Comparison of ENCODE assay signal across 23 cellular contexts in the genomic region with DNA sequence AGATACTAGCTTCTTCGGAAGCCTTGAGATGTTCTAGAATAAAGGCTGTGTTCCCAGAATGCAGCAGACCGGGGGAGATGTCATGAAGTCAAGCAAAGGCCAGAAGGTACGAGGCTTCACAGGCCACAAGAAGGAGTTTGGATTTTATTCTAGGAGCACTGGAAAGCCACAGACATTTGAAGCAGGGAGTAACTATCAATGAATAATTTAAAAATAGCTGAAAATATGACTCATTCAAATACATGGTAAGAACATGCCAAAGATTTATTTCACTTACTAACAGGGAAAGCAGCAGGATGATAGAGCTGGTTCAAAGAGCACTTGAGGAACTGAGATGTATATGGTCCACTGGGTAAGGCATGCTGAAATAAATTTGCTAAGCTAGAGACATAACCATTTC. TPM values are rescaled to one million over a fixed set of nuclear protein-coding genes. Genes with fewer than 3 reads are reported as not detected.
DNase-seq lines count a peak whose midpoint lies in the region; ATAC-seq, FAIRE-seq and TF ChIP-seq lines count a peak whose summit lies in the region.
"Had no signal": no experiment of that assay in that cellular context is flagged by ENCODE, and none has a peak within 500 bp of the region (broad histone marks: within the 10 kb centered on the region; RNA-seq: fewer than 3 reads in every experiment).

No MANE protein-coding gene starts in this region.

- no peak for DNase-seq in IMR-90
- peak; percentile 4 for DNase-seq in bronchial epithelial cell (ENCODE audit: low read depth)
- no peak for DNase-seq in mesothelial cell of epicardium (ENCODE audit: low spot score in 2 of 2, unreplicated experiment in 2 of 2)
- DNase-seq in transverse colon: no peak
- DNase-seq in SK-N-DZ (ENCODE audit: low spot score): no peak
- DNase-seq in SKM-1 treated with dmso at 0.1 percent for 144 hours (lab: John Stamatoyannopoulos, UW; ENCODE audit: unreplicated experiment): no peak
- no peak for DNase-seq in activated T-cell treated with anti-CD3 and anti-CD28 coated beads, Interleukin-2, amount 50 U/mL, for 4 hours
- DNase-seq: CD4-positive, alpha-beta T cell; DMS53; GOT3; HFFc6; NCI-H2029; NCI-H2227 treated with DMSO at 0.1 percent for 48 hours; SHP77 treated with DMSO at 0.1 percent for 48 hours had no signal

- no peak overlapping the region for H3K56ac ChIP-seq in IMR-90 (ENCODE audit: extremely low read depth, insufficient read depth, low read length)

- H3K23ac ChIP-seq in IMR-90 (ENCODE audit: low read depth, low read length): no peak overlapping the region

- H2BK120ac ChIP-seq in IMR-90 (ENCODE audit: low read depth, low read length): no peak overlapping the region

- H4K5ac ChIP-seq in IMR-90 (ENCODE audit: low read depth, low read length): no peak overlapping the region

- no peak overlapping the region for H4K8ac ChIP-seq in IMR-90 (ENCODE audit: low read depth in 2 of 2, low read length in 2 of 2)

- no peak overlapping the region for H2BK15ac ChIP-seq in IMR-90 (ENCODE audit: low read depth, low read length)

- peak; percentile 27; the same call in 1 of the 2 replicates for ATAC-seq in IMR-90 (ENCODE audit: low read depth)
- no peak for ATAC-seq in activated T-cell treated with anti-CD3 and anti-CD28 coated beads, Interleukin-2, amount 50 U/mL, for 4 hours
- ATAC-seq: HepG2, K562, Panc1 had no signal

- no peak overlapping the region for H2AK5ac ChIP-seq in IMR-90 (ENCODE audit: low read depth, low read length)

- H3K27ac Mint-ChIP-seq in mesothelial cell of epicardium: peak overlapping the region; percentile 18
- H3K27ac Mint-ChIP-seq: CD4-positive, alpha-beta T cell; HFFc6 had no signal

- H3K79me1 ChIP-seq in IMR-90 (ENCODE audit: low read depth in 1 of 2, low read length in 2 of 2): no peaks in the 10 kb centered on the region

- no peak for TF ChIP-seq EP300 in transverse colon (IDR thresholded peaks at IDR 0.05; ENCODE audit: low read depth)

- no peak for TF ChIP-seq POLR2A in IMR-90 (IDR thresholded peaks at IDR 0.05; ENCODE audit: low read depth, low read length)
- no peak for TF ChIP-seq POLR2A in transverse colon (IDR thresholded peaks at IDR 0.05)

- H3K18ac ChIP-seq in IMR-90 (ENCODE audit: low read depth, low read length): no peak overlapping the region

- H3K4me1 ChIP-seq in IMR-90 (ENCODE audit: control insufficient read depth, insufficient read depth, low read length) (no peaks in the 10 kb centered on the region), transverse colon (no peaks in the 10 kb centered on the region)
- H3K4me1 ChIP-seq: BLaER1 had no signal

- FAIRE-seq in bronchial epithelial cell (lab: Jason Lieb, UNC): no peak
- FAIRE-seq: A204.1, G401.6, HepG2, K562 had no signal

- no peak for TF ChIP-seq RAD21 in IMR-90 (IDR thresholded peaks at IDR 0.05; ENCODE audit: low read length)

- no peak overlapping the region for H2AK9ac ChIP-seq in IMR-90 (replicated peaks; ENCODE audit: low read depth, low read length, poor library complexity)

- H3K27ac ChIP-seq in IMR-90 (ENCODE audit: insufficient read depth, low read length) (no peak overlapping the region), transverse colon (no peak overlapping the region)
- H3K27ac ChIP-seq: BLaER1, RWPE1, SK-N-MC had no signal

- H3K9ac ChIP-seq in IMR-90 (ENCODE audit: low read depth, low read length): no peak overlapping the region
- H3K9ac ChIP-seq: BLaER1 had no signal

- H3K4me3 ChIP-seq in IMR-90 (ENCODE audit: insufficient read depth, low read depth, low read length) (no peak overlapping the region), bronchial epithelial cell (ENCODE audit: low read depth, low read length) (no peak overlapping the region), transverse colon (no peak overlapping the region)
- H3K4me3 ChIP-seq: BLaER1, HAP-1, K562, SK-N-MC had no signal

- intact Hi-C loops in IMR-90 (cut with micrococcal nuclease) (no loop called here), transverse colon (cut with DNase I; ENCODE audit: low total_unique reads) (loop anchor here (5.0 kb wide), 1 partner anchor 1355 kb away; no protein-coding TSS in a partner anchor)

- CTCF ChIA-PET in IMR-90 (lab: Yijun Ruan, JAX): interaction anchor here (0.6 to 0.8 kb wide), 2 partner anchors 16 to 209 kb away, joined by 3 to 5 read pairs; no protein-coding TSS in a partner anchor

- TF ChIP-seq CTCF in IMR-90 (conservative IDR thresholded peaks at IDR 0.05; ENCODE audit: low read depth, low read length) (no peak), bronchial epithelial cell (IDR thresholded peaks at IDR 0.05; ENCODE audit: insufficient read depth, low read length, severe bottlenecking) (no peak), mesothelial cell of epicardium (IDR thresholded peaks at IDR 0.05; ENCODE audit: unreplicated experiment) (no peak), transverse colon (IDR thresholded peaks at IDR 0.05) (no peak)

- no peak overlapping the region for H3K14ac ChIP-seq in IMR-90 (replicated peaks; ENCODE audit: low read depth, low read length)

- no peak overlapping the region for H3K4me2 ChIP-seq in IMR-90 (ENCODE audit: low read depth, low read length)
- H3K4me2 ChIP-seq: BLaER1 had no signal

- H3K9me3 ChIP-seq in IMR-90 (ENCODE audit: control insufficient read depth, insufficient read depth, low read length): no peaks in the 10 kb centered on the region
- H3K9me3 ChIP-seq in transverse colon: no peaks in the 10 kb centered on the region
- H3K9me3 ChIP-seq: HAP-1 had no signal

- H3K36me3 Mint-ChIP-seq in mesothelial cell of epicardium: peaks cover 2% of the 10 kb centered on the region
- H3K36me3 Mint-ChIP-seq in activated T-cell treated with anti-CD3 and anti-CD28 coated beads, Interleukin-2, amount 50 U/mL, for 4 hours (ENCODE audit: insufficient read depth): no peaks in the 10 kb centered on the region

- H3K9me3 Mint-ChIP-seq in mesothelial cell of epicardium: peaks cover 6% of the 10 kb centered on the region
- peaks cover 4% of the 10 kb centered on the region for H3K9me3 Mint-ChIP-seq in activated T-cell treated with anti-CD3 and anti-CD28 coated beads, Interleukin-2, amount 50 U/mL, for 4 hours

- WGBS in IMR-90 (ENCODE audit: extremely low coverage in 2 of 2, insufficient read length in 1 of 2), 2 experiments: 80% methylated on average over 1 of the region's 3 CpGs; no CpG with 5 or more reads in 1 of the 2 experiments
- WGBS in transverse colon (ENCODE audit: low coverage in 1 of 2), 2 donors: 78 to 81% methylated on average over 3 of the region's 3 CpGs

- no peak overlapping the region for H2AFZ ChIP-seq in IMR-90 (replicated peaks; ENCODE audit: low read length, poor library complexity)

- dilution Hi-C loops in IMR-90 (cut with HindIII; ENCODE audit: low sequenced_read_pairs, unreplicated experiment): no loop called here

- POLR2A ChIA-PET in IMR-90 (lab: Charles Lee; ENCODE audit: unreplicated experiment): no interaction called here

- no peak overlapping the region for H2BK20ac ChIP-seq in IMR-90 (ENCODE audit: low read depth, low read length)

- H4K91ac ChIP-seq in IMR-90 (ENCODE audit: insufficient read depth, low read depth, low read length): no peak overlapping the region

- no peaks in the 10 kb centered on the region for H3K27me3 Mint-ChIP-seq in mesothelial cell of epicardium (ENCODE audit: low read depth)
- peaks cover 11% of the 10 kb centered on the region for H3K27me3 Mint-ChIP-seq in activated T-cell treated with anti-CD3 and anti-CD28 coated beads, Interleukin-2, amount 50 U/mL, for 4 hours (ENCODE audit: low read depth)

- peaks cover 15% of the 10 kb centered on the region for H3K4me1 Mint-ChIP-seq in mesothelial cell of epicardium
- no peaks in the 10 kb centered on the region for H3K4me1 Mint-ChIP-seq in activated T-cell treated with anti-CD3 and anti-CD28 coated beads, Interleukin-2, amount 50 U/mL, for 4 hours (ENCODE audit: low read depth)

- no peaks in the 10 kb centered on the region for H4K20me1 ChIP-seq in IMR-90 (ENCODE audit: insufficient read depth, low read length)
- H4K20me1 ChIP-seq: BLaER1 had no signal

- no peak overlapping the region for H3K4ac ChIP-seq in IMR-90 (ENCODE audit: low read depth, low read length)

- no peak overlapping the region for H3K4me3 Mint-ChIP-seq in mesothelial cell of epicardium
- H3K4me3 Mint-ChIP-seq in activated T-cell treated with anti-CD3 and anti-CD28 coated beads, Interleukin-2, amount 50 U/mL, for 4 hours: no peak overlapping the region
- H3K4me3 Mint-ChIP-seq: CD4-positive, alpha-beta T cell; HFFc6 had no signal

- in situ Hi-C loops in IMR-90 (cut with MboI; ENCODE audit: low sequenced_read_pairs): no loop called here
- in situ Hi-C loops in transverse colon (cut with MboI; ENCODE audit: low pct_ligation_motif_present in 1 of 4, low pct_unique_long_range_greater_than_20kb in 1 of 4, low sequenced_read_pairs in 3 of 4): loop anchor here in 1 of 4 donors (25.0 kb wide), 1 partner anchor 365 kb away; no protein-coding TSS in a partner anchor

- H3K27me3 ChIP-seq in IMR-90 (ENCODE audit: control insufficient read depth, insufficient read depth, low read length) (peaks cover 5% of the 10 kb centered on the region; the same call in 1 of the 2 replicates), bronchial epithelial cell (ENCODE audit: control insufficient read depth, insufficient read depth, low read length) (no peaks in the 10 kb centered on the region), transverse colon (no peaks in the 10 kb centered on the region)
- H3K27me3 ChIP-seq: BLaER1 had no signal

- H3K36me3 ChIP-seq in IMR-90 (ENCODE audit: control insufficient read depth, insufficient read depth, low read length) (no peaks in the 10 kb centered on the region), bronchial epithelial cell (ENCODE audit: control insufficient read depth, insufficient read depth, low read length) (no peaks in the 10 kb centered on the region), transverse colon (no peaks in the 10 kb centered on the region)
- H3K36me3 ChIP-seq: BLaER1, HAP-1 had no signal

- no peaks in the 10 kb centered on the region for H3K9me1 ChIP-seq in IMR-90 (ENCODE audit: insufficient read depth, low read length)

- no TSS peak for BruUV-seq in IMR-90 (replicated peaks; lab: Mats Ljungman, UMichigan)

- no peak overlapping the region for H2BK5ac ChIP-seq in IMR-90 (ENCODE audit: low read depth, low read length, poor library complexity, severe bottlenecking)

TF ChIP-seq in IMR-90, 13 proteins besides CTCF, POLR2A, EP300 and RAD21:
- no peak for TF ChIP-seq FOS (IDR thresholded peaks at IDR 0.05; ENCODE audit: low read depth, low read length)

RNA-seq across cellular contexts. Expression of gene MSX2, which starts 53.2 kb away (rescaled TPM):
- total RNA-seq in IMR-90 (2012; rRNA removed) (1.9 and 2.2 TPM in 2 replicates), bronchial epithelial cell (not detected in 2 replicates), mesothelial cell of epicardium (83.9 to 86.9 TPM (median 85.2 TPM) in 3 replicates), transverse colon (1 to 10 TPM in 1 of 4 donors, under 1 TPM in 1, not detected in 2; 0.27 to 1.1 TPM)
- polyA plus RNA-seq in IMR-90 (2012; rRNA removed): 3.7 and 4.0 TPM in 2 replicates
- polyA plus RNA-seq in IMR-90 (2012; cell fraction: cytosol; rRNA removed): 2.1 and 4.0 TPM in 2 replicates
- 2.7 and 3.5 TPM in 2 replicates for polyA plus RNA-seq in IMR-90 (2012; cell fraction: nucleus; rRNA removed; ENCODE audit: low replicate concordance)
- 2.6 and 3.7 TPM in 2 replicates for polyA plus RNA-seq in SK-N-DZ (2014; cell fraction: cytosol; rRNA removed)
- 0.52 and 1.6 TPM in 2 replicates for polyA plus RNA-seq in SK-N-DZ (2014; cell fraction: nucleus; rRNA removed)
- under 1 TPM; 0.08 to 0.33 (median 0.18) TPM for total RNA-seq in activated T-cell treated with anti-CD3 and anti-CD28 coated beads, Interleukin-2, amount 50 U/mL, for 4 hours
- total RNA-seq: HepG2, HFFc6, K562 had no signal
- polyA plus RNA-seq: HepG2, K562 had no signal

Comparison
In these comparisons a context has a peak if more than half of its experiments do, and no peak if none do; other contexts are left out.
1. RNA of gene MSX2, which starts 53.2 kb away (total RNA-seq): 83.9 to 86.9 TPM in mesothelial cell of epicardium; 1.9 to 2.2 TPM in IMR-90, 0.27 to 1.1 TPM in transverse colon, 0.08 to 0.33 TPM in activated T-cell treated with anti-CD3 and anti-CD28 coated beads, Interleukin-2, amount 50 U/mL, for 4 hours and not detected in bronchial epithelial cell; every median in the first group is over 10 times any median in the second.